Comparison of ENCODE assay signal across 8 cellular contexts in genomic region chr6:107064579-107065065, GRCh38. TPM values are rescaled to one million over a fixed set of nuclear protein-coding genes. Genes with fewer than 3 reads are reported as not detected.
DNase-seq lines count a peak whose midpoint lies in the region; ATAC-seq and TF ChIP-seq lines count a peak whose summit lies in the region.

No MANE protein-coding gene starts in this region.

- H3K27me3 ChIP-seq in thyroid gland (no peaks in the 10 kb centered on the region), Karpas-422 (ENCODE audit: low read length) (no peaks in the 10 kb centered on the region)

- no peak overlapping the region for H3K4me3 ChIP-seq in fibroblast of pulmonary artery (replicated peaks; ENCODE audit: low read depth, low read length)
- no peak overlapping the region for H3K4me3 ChIP-seq in thyroid gland (replicated peaks in 1 of 3)
- H3K4me3 ChIP-seq in Karpas-422 (ENCODE audit: low read length) = no peak overlapping the region

- intact Hi-C loops in thyroid gland (cut with DNase I) = no loop called here

- no peak for TF ChIP-seq POLR2A in thyroid gland (IDR thresholded peaks at IDR 0.05)

- WGBS in thyroid gland, 2 donors = 27 to 29% methylated on average over 6 of the region's 6 CpGs

- H2AFZ ChIP-seq in Karpas-422 (ENCODE audit: low read length) = no peak overlapping the region

- peak; percentile 26 for DNase-seq in stimulated activated CD4-positive, alpha-beta T cell treated with anti-CD3 and anti-CD28 coated beads, Interleukin-1b, Interleukin-23, amount 100 ng/mL, for 48 hours
- DNase-seq in stimulated activated CD4-positive, alpha-beta T cell treated with anti-CD3 and anti-CD28 coated beads, Interleukin-4, amount 100 ng/mL, for 1 hour = no peak
- DNase-seq in RPMI7951 (ENCODE audit: low read depth) (peak; percentile 92), fibroblast of pulmonary artery (ENCODE audit: low read depth) (peak; percentile 79), thyroid gland (peak; percentile 54 to 56), Karpas-422 (no peak)

- H3K9me3 ChIP-seq in thyroid gland (no peaks in the 10 kb centered on the region), Karpas-422 (ENCODE audit: low read length) (no peaks in the 10 kb centered on the region)

- H3K27ac ChIP-seq in thyroid gland (no peak overlapping the region), Karpas-422 (ENCODE audit: low read length) (no peak overlapping the region)

- H3K4me1 ChIP-seq in thyroid gland = peaks cover 0 to 7% of the 10 kb centered on the region in 2 donors
- H3K4me1 ChIP-seq in Karpas-422 (ENCODE audit: low read length) = peaks cover 8% of the 10 kb centered on the region

- no peak for ATAC-seq in GM19397 (IDR thresholded peaks at IDR 0.05; ENCODE audit: unreplicated experiment)
- no peak for ATAC-seq in activated CD4-positive, CD25-positive, alpha-beta regulatory T cell treated with anti-CD3 and anti-CD28 coated beads, Interleukin-2, amount 50 U/mL, for 24 hours

- H3K79me2 ChIP-seq in Karpas-422 (ENCODE audit: low read length) = no peaks in the 10 kb centered on the region

- no peak overlapping the region for H3K4me2 ChIP-seq in Karpas-422 (ENCODE audit: low read depth, low read length, poor library complexity, severe bottlenecking)

- H3K9ac ChIP-seq in Karpas-422 (ENCODE audit: low read length) = no peak overlapping the region

- H3K36me3 ChIP-seq in thyroid gland (no peaks in the 10 kb centered on the region), Karpas-422 (ENCODE audit: insufficient read depth, low read length) (no peaks in the 10 kb centered on the region)

- no peaks in the 10 kb centered on the region for H4K20me1 ChIP-seq in Karpas-422 (ENCODE audit: insufficient read depth, low read depth, low read length)

- no peaks in the 10 kb centered on the region for H3K9me2 ChIP-seq in Karpas-422 (replicated peaks; ENCODE audit: insufficient read depth, low read length)

- TF ChIP-seq CTCF in fibroblast of pulmonary artery (IDR thresholded peaks at IDR 0.05; ENCODE audit: low read length, missing control alignments) (no peak), thyroid gland (IDR thresholded peaks at IDR 0.05) (no peak)

RNA-seq across cellular contexts. Expression of gene MTRES1, which starts 36.6 kb away (rescaled TPM):
- total RNA-seq in RPMI7951 (2014; rRNA removed; shearing (Covaris generic)) = 25.7 and 32.8 TPM in 2 replicates
- total RNA-seq in thyroid gland = 10 to 100 TPM; 12.8 to 31.3 (median 21.1) TPM
- total RNA-seq in Karpas-422 (2014; rRNA removed; shearing (Covaris generic); ENCODE audit: low replicate concordance) = 12.7 and 25.2 TPM in 2 replicates

RNA-seq across cellular contexts. Expression of gene BEND3, which starts 50.7 kb away (rescaled TPM):
- total RNA-seq in RPMI7951 (2014; rRNA removed; shearing (Covaris generic)) = 0.98 and 1.1 TPM in 2 replicates
- 1 to 10 TPM; 2.5 to 5.9 (median 2.7) TPM for total RNA-seq in thyroid gland
- 6.2 and 7.7 TPM in 2 replicates for total RNA-seq in Karpas-422 (2014; rRNA removed; shearing (Covaris generic); ENCODE audit: low replicate concordance)

Comparison
In these comparisons a context has a peak if more than half of its experiments do, and no peak if none do; other contexts are left out.
1. DNase-seq: peak in stimulated activated CD4-positive, alpha-beta T cell treated with anti-CD3 and anti-CD28 coated beads, Interleukin-1b, Interleukin-23, amount 100 ng/mL, for 48 hours (single experiment), RPMI7951 (single experiment), fibroblast of pulmonary artery (single experiment) and thyroid gland (2 of 2); none in stimulated activated CD4-positive, alpha-beta T cell treated with anti-CD3 and anti-CD28 coated beads, Interleukin-4, amount 100 ng/mL, for 1 hour (single experiment) and Karpas-422 (single experiment).